ENCODE assay signal across 15 cellular contexts in the genomic region with DNA sequence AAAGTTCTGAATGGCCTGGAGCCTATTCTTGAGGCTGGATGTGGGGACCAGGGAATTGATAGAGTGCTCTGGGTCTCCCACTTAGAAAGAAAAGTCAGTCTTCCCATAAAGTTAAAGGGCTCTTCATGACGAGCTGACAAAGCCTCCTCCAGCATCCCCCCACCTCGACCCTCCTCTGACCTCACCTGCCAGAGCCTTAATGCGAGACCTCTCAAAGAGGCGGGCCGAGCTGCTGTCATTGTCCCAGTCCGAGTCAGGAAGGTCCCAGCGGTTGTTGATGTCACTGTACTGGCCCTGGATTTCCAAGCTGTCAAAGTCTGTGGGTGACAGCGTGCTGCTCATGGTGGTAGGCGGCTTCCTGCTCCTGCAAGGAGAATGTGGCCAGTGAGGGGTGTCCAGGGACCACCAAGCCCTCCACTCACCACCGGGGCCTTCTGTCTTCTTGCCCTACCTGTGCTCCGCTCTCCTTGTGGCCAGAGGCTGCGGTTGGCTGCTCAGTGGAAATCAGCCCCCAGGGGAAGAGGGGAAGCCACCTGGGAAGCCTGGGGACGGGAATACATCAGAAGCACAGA. TPM values are rescaled to one million over a fixed set of nuclear protein-coding genes. Genes with fewer than 3 reads are reported as not detected.
A peak's percentile ranks its signal among the peaks of the same experiment; 100 is the strongest.
DNase-seq lines count a peak whose midpoint lies in the region; ATAC-seq and TF ChIP-seq lines count a peak whose summit lies in the region.
"Had no signal": no experiment of that assay in that cellular context is flagged by ENCODE, and none has a peak within 500 bp of the region (broad histone marks: within the 10 kb centered on the region; RNA-seq: fewer than 3 reads in every experiment).

No MANE protein-coding gene starts in this region.

- H3K9me3 ChIP-seq in RWPE2 (ENCODE audit: severe bottlenecking) (no peaks in the 10 kb centered on the region), hepatocyte (ENCODE audit: low read depth) (no peaks in the 10 kb centered on the region), suprapubic skin (no peaks in the 10 kb centered on the region)
- H3K9me3 ChIP-seq: BE2C had no signal

- no peaks in the 10 kb centered on the region for H4K20me1 ChIP-seq in hepatocyte (ENCODE audit: insufficient read depth, poor library complexity, severe bottlenecking)

- no peak overlapping the region for H3K4me3 ChIP-seq in RWPE2 (ENCODE audit: severe bottlenecking)
- no peak overlapping the region for H3K4me3 ChIP-seq in hepatocyte
- H3K4me3 ChIP-seq in suprapubic skin, result no peak overlapping the region
- H3K4me3 ChIP-seq: lung had no signal

- WGBS in hepatocyte (ENCODE audit: low lambda C conversion rate, missing lambda C conversion rate), result 90% methylated on average over 13 of the region's 13 CpGs
- 84% methylated on average over 13 of the region's 13 CpGs for WGBS in suprapubic skin

- TF ChIP-seq CTCF in RWPE2 (IDR thresholded peaks at IDR 0.05; ENCODE audit: poor library complexity, severe bottlenecking) (no peak), hepatocyte (IDR thresholded peaks at IDR 0.05; ENCODE audit: poor library complexity) (no peak), suprapubic skin (IDR thresholded peaks at IDR 0.05) (no peak)

- ATAC-seq in RWPE2 (ENCODE audit: low read depth) (no peak), GM19455 (IDR thresholded peaks at IDR 0.05; ENCODE audit: unreplicated experiment) (no peak)

- no peak for TF ChIP-seq EP300 in suprapubic skin (IDR thresholded peaks at IDR 0.05)

- H3K36me3 ChIP-seq in RWPE2 (ENCODE audit: low read depth) (peaks cover 6% of the 10 kb centered on the region), hepatocyte (replicated peaks; ENCODE audit: insufficient read depth, low read depth) (no peaks in the 10 kb centered on the region), suprapubic skin (no peaks in the 10 kb centered on the region)

- H3K9me2 ChIP-seq in hepatocyte (replicated peaks; ENCODE audit: insufficient read depth), result no peaks in the 10 kb centered on the region

- H3K27ac ChIP-seq in RWPE2 (ENCODE audit: poor library complexity, severe bottlenecking) (peak overlapping the region; percentile 38), hepatocyte (peak overlapping the region; percentile 4), suprapubic skin (peak overlapping the region; percentile 73)

- H3K27me3 ChIP-seq in RWPE2 (ENCODE audit: insufficient read depth, poor library complexity, severe bottlenecking) (no peaks in the 10 kb centered on the region), hepatocyte (no peaks in the 10 kb centered on the region), suprapubic skin (no peaks in the 10 kb centered on the region)
- H3K27me3 ChIP-seq: BE2C had no signal

- H3K4me2 ChIP-seq in hepatocyte, result no peak overlapping the region

- H3K4me1 ChIP-seq in RWPE2 (ENCODE audit: insufficient read depth, poor library complexity, severe bottlenecking) (peaks cover 20% of the 10 kb centered on the region), hepatocyte (ENCODE audit: insufficient read depth) (peaks cover 23% of the 10 kb centered on the region), suprapubic skin (peaks cover 38% of the 10 kb centered on the region)
- H3K4me1 ChIP-seq: BE2C had no signal

- H2AFZ ChIP-seq in hepatocyte, result no peak overlapping the region

- DNase-seq in NCI-H146 (lab: John Stamatoyannopoulos, UW) (peak; percentile 29), NCI-H146 treated with DMSO at 0.1 percent for 48 hours (lab: John Stamatoyannopoulos, UW; ENCODE audit: unreplicated experiment) (no peak), RWPE2 (ENCODE audit: low spot score) (no peak), hepatocyte (ENCODE audit: low spot score) (no peak), suprapubic skin (ENCODE audit: low spot score in 2 of 2) (no peak), NCI-H510A treated with DMSO at 0.1 percent for 48 hours (lab: John Stamatoyannopoulos, UW) (no peak), NCI-H1436 (lab: John Stamatoyannopoulos, UW) (no peak)
- DNase-seq: 8988T; activated CD8-positive, alpha-beta memory T cell treated with anti-CD3 and anti-CD28 coated beads for 24 hours; GF-D8; OCI-M1; T-helper 9 cell had no signal

- TF ChIP-seq POLR2A in suprapubic skin (IDR thresholded peaks at IDR 0.05), result no peak

- peaks cover 19% of the 10 kb centered on the region for H3K79me2 ChIP-seq in hepatocyte

RNA-seq across cellular contexts. Expression of gene SPTBN2, which starts 8.0 kb away (rescaled TPM):
- 115 and 152 TPM in 2 replicates for total RNA-seq in hepatocyte
- polyA plus RNA-seq in hepatocyte, result 177 and 183 TPM in 2 replicates
- 100 to 1,000 TPM; 337 to 544 (median 450) TPM for total RNA-seq in suprapubic skin

RNA-seq across cellular contexts. Expression of gene RBM4B, which starts 43.3 kb away (rescaled TPM):
- total RNA-seq in hepatocyte, result 25.7 and 26.7 TPM in 2 replicates
- polyA plus RNA-seq in hepatocyte, result 32.4 and 33.4 TPM in 2 replicates
- 10 to 100 TPM; 16.7 to 27.1 (median 22.0) TPM for total RNA-seq in suprapubic skin

Comparison
In these comparisons a context has a peak if more than half of its experiments do, and no peak if none do; other contexts are left out.
1. H3K27ac ChIP-seq: peak in every context shown above with its lines; median percentile 73 in suprapubic skin; 38 in RWPE2; 4 in hepatocyte.